In genomic region chr13:105573134-105573533, GRCh38 we compare ENCODE assay signal across 35 cellular contexts.
DNase-seq lines count a peak whose midpoint lies in the region; TF ChIP-seq lines count a peak whose summit lies in the region.
"Had no signal": no experiment of that assay in that cellular context is flagged by ENCODE, and none has a peak within 500 bp of the region (broad histone marks: within the 10 kb centered on the region; RNA-seq: fewer than 3 reads in every experiment).

No MANE protein-coding gene starts in this region.

- H3K27ac Mint-ChIP-seq in MCF 10A (ENCODE audit: low read depth, unreplicated experiment) = no peak overlapping the region
- H3K27ac Mint-ChIP-seq: activated CD4-positive, alpha-beta T cell treated with anti-CD3 and anti-CD28 coated beads, Interleukin-2, amount 10 ng/mL, durations not matched to agents 24 days and 14 days; activated naive CD8-positive, alpha-beta T cell treated with anti-CD3 and anti-CD28 coated beads for 36 hours; CD4-positive, CD25-positive, alpha-beta regulatory T cell; dendritic cell treated with granulocyte-macrophage colony-stimulating factor and Interleukin-4, amounts not matched to agents 40 ng/mL and 50 ng/mL, for 4 days; IgD-negative memory B cell; immature natural killer cell; memory B cell; progenitor cell of endocrine pancreas had no signal

- in situ Hi-C loops in mammary epithelial cell (cut with MboI; ENCODE audit: low sequenced_read_pairs in 2 of 2) = no loop called here

- no peaks in the 10 kb centered on the region for H3K36me3 Mint-ChIP-seq in MCF 10A (ENCODE audit: insufficient read depth, unreplicated experiment)
- H3K36me3 Mint-ChIP-seq: activated naive CD8-positive, alpha-beta T cell treated with anti-CD3 and anti-CD28 coated beads for 36 hours; CD4-positive, CD25-positive, alpha-beta regulatory T cell; IgD-negative memory B cell; immature natural killer cell; memory B cell had no signal

- WGBS in mammary epithelial cell (ENCODE audit: low coverage, missing lambda C conversion rate) = 100% methylated on average over 1 of the region's 1 CpG

- no peaks in the 10 kb centered on the region for H3K36me3 ChIP-seq in breast epithelium
- H3K36me3 ChIP-seq in mammary epithelial cell (ENCODE audit: insufficient read depth, low read length) = no peaks in the 10 kb centered on the region
- H3K36me3 ChIP-seq: esophagus squamous epithelium, right lobe of liver, SJCRH30, tibial nerve had no signal

- no peaks in the 10 kb centered on the region for H3K4me1 Mint-ChIP-seq in MCF 10A (ENCODE audit: insufficient read depth, unreplicated experiment)
- H3K4me1 Mint-ChIP-seq: activated CD4-positive, alpha-beta T cell treated with anti-CD3 and anti-CD28 coated beads, Interleukin-2, amount 10 ng/mL, durations not matched to agents 24 days and 14 days; activated naive CD8-positive, alpha-beta T cell treated with anti-CD3 and anti-CD28 coated beads for 36 hours; CD4-positive, CD25-positive, alpha-beta regulatory T cell; central memory CD8-positive, alpha-beta T cell; IgD-negative memory B cell; immature natural killer cell; memory B cell had no signal

- H3K9me3 ChIP-seq in breast epithelium (peaks cover 0 to 5% of the 10 kb centered on the region in 2 donors), mammary epithelial cell (replicated peaks; ENCODE audit: insufficient read depth, low read length) (no peaks in the 10 kb centered on the region)
- H3K9me3 ChIP-seq: A549, esophagus squamous epithelium, right lobe of liver, SJCRH30 had no signal

- H3K4me2 ChIP-seq in mammary epithelial cell (ENCODE audit: insufficient read depth, low read depth, low read length) = no peak overlapping the region
- H3K4me2 ChIP-seq: A549 had no signal

- DNase-seq in MCF 10A (ENCODE audit: unreplicated experiment) = peak; percentile 3
- DNase-seq in breast epithelium (ENCODE audit: low spot score in 2 of 2) = no peak
- peak; percentile 12 for DNase-seq in mammary epithelial cell
- peak; percentile 32 for DNase-seq in foreskin melanocyte
- DNase-seq in superior temporal gyrus (ENCODE audit: extremely low spot score) = peak; percentile 11
- DNase-seq in NCI-H2227 (lab: John Stamatoyannopoulos, UW; ENCODE audit: unreplicated experiment) = no peak
- DNase-seq in stimulated activated CD8-positive, alpha-beta memory T cell treated with anti-CD3 and anti-CD28 coated beads, Interleukin-4, amount 100 ng/mL, for 48 hours = no peak
- DNase-seq in cortex of kidney (lab: John Stamatoyannopoulos, UW) = no peak
- DNase-seq: activated CD4-positive, alpha-beta T cell treated with anti-CD3 and anti-CD28 coated beads, Interleukin-2, amount 10 ng/mL, durations not matched to agents 24 days and 14 days; activated CD8-positive, alpha-beta memory T cell treated with anti-CD3 and anti-CD28 coated beads for 24 hours; activated effector memory CD4-positive, alpha-beta T cell treated with anti-CD3 and anti-CD28 coated beads, Interleukin-2, amount 50 U/mL, for 16 hours; activated naive CD8-positive, alpha-beta T cell treated with anti-CD3 and anti-CD28 coated beads for 36 hours; AML-193; Calu3; CD4-positive, CD25-positive, alpha-beta regulatory T cell; DND-41; esophagus squamous epithelium; H7; immature natural killer cell; NCI-H1417; NCI-H2029 treated with DMSO at 0.1 percent for 48 hours; NCI-H2227 treated with DMSO at 0.1 percent for 48 hours; NCI-H69; right lobe of liver; SJCRH30; stimulated activated CD4-positive, alpha-beta T cell treated with anti-CD3 and anti-CD28 coated beads, Interleukin-4, amount 100 ng/mL, for 1 hour; T1000 had no signal

- TF ChIP-seq CTCF in MCF 10A (IDR thresholded peaks at IDR 0.05; ENCODE audit: unreplicated experiment) (no peak), breast epithelium (IDR thresholded peaks at IDR 0.05) (no peak), mammary epithelial cell (conservative IDR thresholded peaks at IDR 0.05 in 1 of 2, IDR thresholded peaks at IDR 0.05 in 1 of 2; ENCODE audit: extremely low read depth in 1 of 2, insufficient read depth in 1 of 2, low read depth in 1 of 2, low read length in 2 of 2) (no peak)

- intact Hi-C loops in MCF 10A (cut with micrococcal nuclease) = no loop called here
- intact Hi-C loops in breast epithelium (cut with DNase I; ENCODE audit: low total_unique reads) = no loop called here
- intact Hi-C loops in mammary epithelial cell (cut with micrococcal nuclease) = no loop called here

- H3K27ac ChIP-seq in breast epithelium (no peak overlapping the region), mammary epithelial cell (ENCODE audit: insufficient read depth, low read depth, low read length) (no peak overlapping the region)
- H3K27ac ChIP-seq: A549, esophagus squamous epithelium, right lobe of liver, SJCRH30, VCaP had no signal

- TF ChIP-seq POLR2A in breast epithelium (IDR thresholded peaks at IDR 0.05) = no peak

- no peaks in the 10 kb centered on the region for H4K20me1 ChIP-seq in mammary epithelial cell (ENCODE audit: insufficient read depth, low read length)

- H3K4me3 ChIP-seq in breast epithelium = no peak overlapping the region
- H3K4me3 ChIP-seq in mammary epithelial cell (replicated peaks in 1 of 3; ENCODE audit: insufficient read depth in 1 of 3, low read depth in 2 of 3, low read length in 3 of 3) = no peak overlapping the region
- H3K4me3 ChIP-seq: A549, esophagus squamous epithelium, right lobe of liver, SJCRH30, tibial nerve had no signal

- H2AFZ ChIP-seq in mammary epithelial cell (ENCODE audit: low read depth, low read length) = no peak overlapping the region

- H3K27me3 Mint-ChIP-seq in MCF 10A (ENCODE audit: insufficient read depth, unreplicated experiment) = no peaks in the 10 kb centered on the region
- H3K27me3 Mint-ChIP-seq: activated CD4-positive, alpha-beta T cell treated with anti-CD3 and anti-CD28 coated beads, Interleukin-2, amount 10 ng/mL, durations not matched to agents 24 days and 14 days; activated naive CD8-positive, alpha-beta T cell treated with anti-CD3 and anti-CD28 coated beads for 36 hours; CD4-positive, CD25-positive, alpha-beta regulatory T cell; central memory CD8-positive, alpha-beta T cell; dendritic cell treated with granulocyte-macrophage colony-stimulating factor and Interleukin-4, amounts not matched to agents 40 ng/mL and 50 ng/mL, for 4 days; IgD-negative memory B cell; memory B cell; progenitor cell of endocrine pancreas had no signal

- no TSS peak for BruUV-seq in MCF 10A (replicated peaks; lab: Mats Ljungman, UMichigan)
- BruUV-seq in mammary epithelial cell (replicated peaks; lab: Mats Ljungman, UMichigan) = no TSS peak

- H3K4me1 ChIP-seq in breast epithelium = no peaks in the 10 kb centered on the region
- H3K4me1 ChIP-seq in mammary epithelial cell (ENCODE audit: insufficient read depth, low read length) = no peaks in the 10 kb centered on the region
- H3K4me1 ChIP-seq: A549, esophagus squamous epithelium, right lobe of liver, SJCRH30, tibial nerve had no signal

- H3K27me3 ChIP-seq in breast epithelium (no peaks in the 10 kb centered on the region), mammary epithelial cell (ENCODE audit: insufficient read depth, low read length) (no peaks in the 10 kb centered on the region)
- H3K27me3 ChIP-seq: esophagus squamous epithelium, right lobe of liver, SJCRH30, tibial nerve had no signal

- H3K79me2 ChIP-seq in mammary epithelial cell (ENCODE audit: insufficient read depth, low read length) = no peaks in the 10 kb centered on the region

- no peak overlapping the region for H3K9ac ChIP-seq in mammary epithelial cell (ENCODE audit: insufficient read depth, low read length)

- CTCF ChIA-PET in MCF 10A (lab: Yijun Ruan, JAX) (interaction anchor here (0.6 to 1.0 kb wide), 4 partner anchors 14 to 1002 kb away, joined by 3 read pairs; no protein-coding TSS in a partner anchor), mammary epithelial cell (lab: Charles Lee; ENCODE audit: low non-redundant PET) (no interaction called here)

- dilution Hi-C loops in mammary epithelial cell (cut with HindIII; ENCODE audit: low sequenced_read_pairs) = no loop called here

- POLR2A ChIA-PET in MCF 10A (lab: Yijun Ruan, JAX) = no interaction called here

- H3K9me3 Mint-ChIP-seq in MCF 10A (ENCODE audit: unreplicated experiment) = no peaks in the 10 kb centered on the region
- H3K9me3 Mint-ChIP-seq: activated CD4-positive, alpha-beta T cell treated with anti-CD3 and anti-CD28 coated beads, Interleukin-2, amount 10 ng/mL, durations not matched to agents 24 days and 14 days; activated naive CD8-positive, alpha-beta T cell treated with anti-CD3 and anti-CD28 coated beads for 36 hours had no signal

- H3K4me3 Mint-ChIP-seq in MCF 10A (ENCODE audit: unreplicated experiment) = no peak overlapping the region
- H3K4me3 Mint-ChIP-seq: activated CD4-positive, alpha-beta T cell treated with anti-CD3 and anti-CD28 coated beads, Interleukin-2, amount 10 ng/mL, durations not matched to agents 24 days and 14 days; activated naive CD8-positive, alpha-beta T cell treated with anti-CD3 and anti-CD28 coated beads for 36 hours; CD4-positive, CD25-positive, alpha-beta regulatory T cell; central memory CD8-positive, alpha-beta T cell; dendritic cell treated with granulocyte-macrophage colony-stimulating factor and Interleukin-4, amounts not matched to agents 40 ng/mL and 50 ng/mL, for 4 days; IgD-negative memory B cell; immature natural killer cell; memory B cell had no signal

Comparison
In these comparisons a context has a peak if more than half of its experiments do, and no peak if none do; other contexts are left out.
1. DNase-seq: peak in MCF 10A (single experiment), mammary epithelial cell (single experiment), foreskin melanocyte (single experiment) and superior temporal gyrus (single experiment); none in breast epithelium (0 of 2), NCI-H2227 (single experiment), stimulated activated CD8-positive, alpha-beta memory T cell treated with anti-CD3 and anti-CD28 coated beads, Interleukin-4, amount 100 ng/mL, for 48 hours (single experiment) and cortex of kidney (single experiment).